ENCODE assay signal across 7 cellular contexts in genomic region chr5:176361437-176362097, GRCh38. TPM values are rescaled to one million over a fixed set of nuclear protein-coding genes. Genes with fewer than 3 reads are reported as not detected.
A peak's percentile ranks its signal among the peaks of the same experiment; 100 is the strongest.
DNase-seq lines count a peak whose midpoint lies in the region; ATAC-seq, FAIRE-seq and TF ChIP-seq lines count a peak whose summit lies in the region.

A gene with protein sequence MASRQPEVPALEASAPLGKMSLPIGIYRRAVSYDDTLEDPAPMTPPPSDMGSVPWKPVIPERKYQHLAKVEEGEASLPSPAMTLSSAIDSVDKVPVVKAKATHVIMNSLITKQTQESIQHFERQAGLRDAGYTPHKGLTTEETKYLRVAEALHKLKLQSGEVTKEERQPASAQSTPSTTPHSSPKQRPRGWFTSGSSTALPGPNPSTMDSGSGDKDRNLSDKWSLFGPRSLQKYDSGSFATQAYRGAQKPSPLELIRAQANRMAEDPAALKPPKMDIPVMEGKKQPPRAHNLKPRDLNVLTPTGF (minus strand): TSS chr5:176361764. CDS start chr5:176359508, 2,256 bp downstream.

- H4K20me1 ChIP-seq in hepatocyte (ENCODE audit: insufficient read depth, poor library complexity, severe bottlenecking) = peaks cover 28% of the 10 kb centered on the region

- H3K9me2 ChIP-seq in hepatocyte (replicated peaks; ENCODE audit: insufficient read depth) = no peaks in the 10 kb centered on the region

- H3K4me1 ChIP-seq in hepatocyte (ENCODE audit: insufficient read depth) = peaks cover 7% of the 10 kb centered on the region

- DNase-seq in GM18507 (ENCODE audit: extremely low spot score, insufficient read length, low read depth) = peak; percentile 87
- DNase-seq in NCI-H2029 (lab: John Stamatoyannopoulos, UW) = peak; percentile 85
- peak; percentile 94 for DNase-seq in T-helper 22 cell (ENCODE audit: low read depth)
- peak; percentile 70 for DNase-seq in astrocyte of the cerebellum (ENCODE audit: low read depth)
- peak; percentile 96 for DNase-seq in hepatocyte (ENCODE audit: low spot score)
- peak; percentile 94 for DNase-seq in retina

- peak within 1 kb of the TSS; percentile 88 for H3K4me2 ChIP-seq in hepatocyte

- WGBS in hepatocyte (ENCODE audit: low lambda C conversion rate, missing lambda C conversion rate) = 2% methylated on average over 48 of the region's 50 CpGs

- peaks cover 47% of the 10 kb centered on the region for H3K79me2 ChIP-seq in hepatocyte

- H3K36me3 ChIP-seq in hepatocyte (replicated peaks; ENCODE audit: insufficient read depth, low read depth) = no peaks in the 10 kb centered on the region

- H3K4me3 ChIP-seq in astrocyte of the cerebellum (ENCODE audit: low read depth, low read length) (peak within 1 kb of the TSS; percentile 97), hepatocyte (peak within 1 kb of the TSS; percentile 63)

- no peaks in the 10 kb centered on the region for H3K27me3 ChIP-seq in hepatocyte

- in situ Hi-C loops in astrocyte of the cerebellum (cut with HindIII; ENCODE audit: low sequenced_read_pairs) = no loop called here

- TF ChIP-seq CTCF in astrocyte of the cerebellum (IDR thresholded peaks at IDR 0.05; ENCODE audit: low read depth, low read length, missing control alignments) (peak; percentile 14), hepatocyte (IDR thresholded peaks at IDR 0.05; ENCODE audit: poor library complexity) (peak; percentile 36)

- H2AFZ ChIP-seq in hepatocyte = peak within 1 kb of the TSS; percentile 68

- ATAC-seq in HG02981 (IDR thresholded peaks at IDR 0.05; ENCODE audit: unreplicated experiment) = peak; percentile 86

- FAIRE-seq in GM18507 (lab: Jason Lieb, UNC) = peak; percentile 88

- no peaks in the 10 kb centered on the region for H3K9me3 ChIP-seq in hepatocyte (ENCODE audit: low read depth)

- peak within 1 kb of the TSS; percentile 74 for H3K27ac ChIP-seq in hepatocyte

RNA-seq across cellular contexts. Expression of the gene that starts here (rescaled TPM):
- 98.3 and 104 TPM in 2 replicates for total RNA-seq in hepatocyte
- 96.8 and 110 TPM in 2 replicates for polyA plus RNA-seq in hepatocyte

Comparison
In these comparisons a context has a peak if more than half of its experiments do, and no peak if none do; other contexts are left out.
1. Peak in every context shown above with its lines: DNase-seq, ATAC-seq, H3K4me3 ChIP-seq and H3K27ac ChIP-seq.